8 cellular contexts compared by ENCODE assay signal in genomic region chr19:57599377-57599760, GRCh38. TPM values are rescaled to one million over a fixed set of nuclear protein-coding genes. Genes with fewer than 3 reads are reported as not detected.
DNase-seq lines count a peak whose midpoint lies in the region; ATAC-seq, FAIRE-seq and TF ChIP-seq lines count a peak whose summit lies in the region.

No MANE protein-coding gene starts in this region.

- peaks cover 20% of the 10 kb centered on the region for H3K4me1 Mint-ChIP-seq in activated naive CD4-positive, alpha-beta T cell treated with anti-CD3 and anti-CD28 coated beads, Interleukin-2, amount 50 U/mL, for 24 hours
- peaks cover 18% of the 10 kb centered on the region for H3K4me1 Mint-ChIP-seq in activated CD8-positive, alpha-beta T cell treated with anti-CD3 and anti-CD28 coated beads for 36 hours (ENCODE audit: low read depth)

- no peak for TF ChIP-seq CTCF in activated CD8-positive, alpha-beta T cell treated with anti-CD3 and anti-CD28 coated beads for 36 hours (IDR thresholded peaks at IDR 0.05)
- no peak for TF ChIP-seq CTCF in liver (IDR thresholded peaks at IDR 0.05; ENCODE audit: low read depth, low read length, missing input control)

- H3K27ac ChIP-seq in liver (ENCODE audit: low read depth in 1 of 2, low read length in 2 of 2) (no peak overlapping the region), urinary bladder (ENCODE audit: low read depth) (no peak overlapping the region)

- POLR2A ChIA-PET in activated CD8-positive, alpha-beta T cell treated with anti-CD3 and anti-CD28 coated beads for 36 hours (lab: Charles Lee) = interaction anchor here (0.5 to 1.2 kb wide), 5 partner anchors 16 to 404 kb away, joined by 3 to 4 read pairs (median 3); partner anchors contain the start of genes ZNF606 and ZNF749

- no peaks in the 10 kb centered on the region for H3K27me3 Mint-ChIP-seq in activated naive CD4-positive, alpha-beta T cell treated with anti-CD3 and anti-CD28 coated beads, Interleukin-2, amount 50 U/mL, for 24 hours
- H3K27me3 Mint-ChIP-seq in activated CD8-positive, alpha-beta T cell treated with anti-CD3 and anti-CD28 coated beads for 36 hours = no peaks in the 10 kb centered on the region

- intact Hi-C loops in activated CD8-positive, alpha-beta T cell treated with anti-CD3 and anti-CD28 coated beads for 36 hours (cut with micrococcal nuclease) = no loop called here
- intact Hi-C loops in left colon (cut with DNase I, micrococcal nuclease) = no loop called here

- peak; percentile 35 for ATAC-seq in activated CD8-positive, alpha-beta T cell treated with anti-CD3 and anti-CD28 coated beads for 36 hours
- no peak for ATAC-seq in left colon

- 56% methylated on average over 8 of the region's 8 CpGs for WGBS in liver
- WGBS in urinary bladder = 53% methylated on average over 8 of the region's 8 CpGs

- peak overlapping the region; percentile 88 for H3K4me3 Mint-ChIP-seq in activated naive CD4-positive, alpha-beta T cell treated with anti-CD3 and anti-CD28 coated beads, Interleukin-2, amount 50 U/mL, for 24 hours
- peak overlapping the region; percentile 83 for H3K4me3 Mint-ChIP-seq in activated CD8-positive, alpha-beta T cell treated with anti-CD3 and anti-CD28 coated beads for 36 hours

- H3K4me3 ChIP-seq in liver (ENCODE audit: low read depth in 1 of 3, low read length in 3 of 3) = peak overlapping the region; percentile 60 to 95 (median 81)
- H3K4me3 ChIP-seq in urinary bladder (ENCODE audit: low read depth, low read length) = peak overlapping the region; percentile 62

- peak overlapping the region; percentile 92 for H3K27ac Mint-ChIP-seq in activated naive CD4-positive, alpha-beta T cell treated with anti-CD3 and anti-CD28 coated beads, Interleukin-2, amount 50 U/mL, for 24 hours
- H3K27ac Mint-ChIP-seq in activated CD8-positive, alpha-beta T cell treated with anti-CD3 and anti-CD28 coated beads for 36 hours = peak overlapping the region; percentile 87

- peaks cover 25% of the 10 kb centered on the region for H3K9me3 Mint-ChIP-seq in activated naive CD4-positive, alpha-beta T cell treated with anti-CD3 and anti-CD28 coated beads, Interleukin-2, amount 50 U/mL, for 24 hours
- H3K9me3 Mint-ChIP-seq in activated CD8-positive, alpha-beta T cell treated with anti-CD3 and anti-CD28 coated beads for 36 hours = peaks cover 54% of the 10 kb centered on the region

- H3K9me3 ChIP-seq in liver (ENCODE audit: control insufficient read depth in 4 of 4, low read length in 3 of 4) = peaks cover 5 to 31% (median 25%) of the 10 kb centered on the region in 4 donors

- no peak overlapping the region for H3K9ac ChIP-seq in liver (ENCODE audit: low read depth in 1 of 2, low read length in 2 of 2)

- peaks cover 35% of the 10 kb centered on the region for H3K36me3 Mint-ChIP-seq in activated naive CD4-positive, alpha-beta T cell treated with anti-CD3 and anti-CD28 coated beads, Interleukin-2, amount 50 U/mL, for 24 hours
- H3K36me3 Mint-ChIP-seq in activated CD8-positive, alpha-beta T cell treated with anti-CD3 and anti-CD28 coated beads for 36 hours (ENCODE audit: low read depth) = peaks cover 35% of the 10 kb centered on the region

- H3K4me1 ChIP-seq in liver (ENCODE audit: control insufficient read depth in 4 of 4, insufficient read depth in 4 of 4, low read length in 3 of 4) (peaks cover 3 to 14% (median 9%) of the 10 kb centered on the region in 4 donors), urinary bladder (ENCODE audit: insufficient read depth) (no peaks in the 10 kb centered on the region)

- CTCF ChIA-PET in activated CD8-positive, alpha-beta T cell treated with anti-CD3 and anti-CD28 coated beads for 36 hours (lab: Charles Lee) = no interaction called here

- H3K27me3 ChIP-seq in liver (ENCODE audit: control insufficient read depth in 4 of 4, insufficient read depth in 4 of 4, low read length in 3 of 4) = no peaks in the 10 kb centered on the region

- H3K36me3 ChIP-seq in liver (ENCODE audit: control insufficient read depth in 4 of 4, insufficient read depth in 3 of 4, low read depth in 1 of 4, low read length in 3 of 4) (peaks cover under 1 to 7% (median 6%) of the 10 kb centered on the region in 4 donors), urinary bladder (ENCODE audit: insufficient read depth) (no peaks in the 10 kb centered on the region)

- no peak for DNase-seq in activated naive CD4-positive, alpha-beta T cell (lab: John Stamatoyannopoulos, UW)
- DNase-seq in activated CD8-positive, alpha-beta T cell treated with anti-CD3 and anti-CD28 coated beads for 36 hours = no peak
- DNase-seq in left colon (no peak), GF-D8 (lab: John Stamatoyannopoulos, UW) (no peak), HTR-8/SVneo (ENCODE audit: insufficient read length, low spot score) (no peak)

- no peak for FAIRE-seq in HTR-8/SVneo (lab: Jason Lieb, UNC)

- no peak for TF ChIP-seq RAD21 in liver (IDR thresholded peaks at IDR 0.05)

TF ChIP-seq in liver, 16 proteins besides CTCF, POLR2A, EP300 and RAD21:
- TF ChIP-seq SP1 (IDR thresholded peaks at IDR 0.05) (no peak), RXRA (IDR thresholded peaks at IDR 0.05) (no peak)

RNA-seq across cellular contexts. Expression of gene ZNF530, which starts 0.3 kb away (rescaled TPM):
- 1 to 10 TPM; 6.8 to 7.4 TPM for total RNA-seq in activated CD8-positive, alpha-beta T cell treated with anti-CD3 and anti-CD28 coated beads for 36 hours
- total RNA-seq in liver (1 to 10 TPM; 1.4 to 7.1 TPM), urinary bladder (4.0 TPM), left colon (1 to 10 TPM; 1.2 to 1.7 TPM)
- polyA plus RNA-seq in liver (1 to 10 TPM in 1 of 2 donors, under 1 TPM in 1; 0.86 to 1.4 TPM), urinary bladder (4.1 TPM)

RNA-seq across cellular contexts. Expression of gene ZNF134, which starts 14.7 kb away (rescaled TPM):
- total RNA-seq in activated CD8-positive, alpha-beta T cell treated with anti-CD3 and anti-CD28 coated beads for 36 hours = 10 to 100 TPM; 10.4 to 13.0 TPM
- total RNA-seq in liver (10 to 100 TPM in 1 of 2 donors, 1 to 10 TPM in 1; 6.9 to 12.1 TPM), urinary bladder (32.1 TPM), left colon (1 to 10 TPM; 7.4 to 9.0 TPM)
- polyA plus RNA-seq in liver (1 to 10 TPM; 1.5 to 4.0 TPM), urinary bladder (17.6 TPM)

RNA-seq across cellular contexts. Expression of gene ZIK1, which starts 15.4 kb away (rescaled TPM):
- total RNA-seq in activated CD8-positive, alpha-beta T cell treated with anti-CD3 and anti-CD28 coated beads for 36 hours = 1 to 10 TPM; 6.1 to 6.5 TPM
- total RNA-seq in liver = 1 to 10 TPM; 1.2 to 8.6 TPM
- polyA plus RNA-seq in liver = under 1 TPM; 0.29 to 0.60 TPM
- total RNA-seq in urinary bladder = 18.8 TPM
- 7.4 TPM for polyA plus RNA-seq in urinary bladder
- total RNA-seq in left colon = 1 to 10 TPM in 1 of 2 donors, under 1 TPM in 1; 0.95 to 1.5 TPM

RNA-seq across cellular contexts. Expression of gene ZNF416, which starts 20.7 kb away (rescaled TPM):
- 1 to 10 TPM; 2.5 to 3.2 TPM for total RNA-seq in activated CD8-positive, alpha-beta T cell treated with anti-CD3 and anti-CD28 coated beads for 36 hours
- total RNA-seq in liver (1 to 10 TPM; 1.5 to 2.9 TPM), urinary bladder (7.9 TPM), left colon (1 to 10 TPM; 2.0 to 3.2 TPM)
- polyA plus RNA-seq in liver (under 1 TPM; 0.97 to 0.99 TPM), urinary bladder (4.6 TPM)

RNA-seq across cellular contexts. Expression of gene ZNF211, which starts 33.6 kb away (rescaled TPM):
- total RNA-seq in activated CD8-positive, alpha-beta T cell treated with anti-CD3 and anti-CD28 coated beads for 36 hours = 1 to 10 TPM; 7.7 to 8.8 TPM
- total RNA-seq in liver (1 to 10 TPM; 4.4 to 7.0 TPM), urinary bladder (23.8 TPM), left colon (1 to 10 TPM; 7.4 to 9.9 TPM)
- polyA plus RNA-seq in liver (1 to 10 TPM; 2.0 to 2.3 TPM), urinary bladder (13.0 TPM)
